Comparison of ENCODE assay signal across 1 cellular context in the genomic region with DNA sequence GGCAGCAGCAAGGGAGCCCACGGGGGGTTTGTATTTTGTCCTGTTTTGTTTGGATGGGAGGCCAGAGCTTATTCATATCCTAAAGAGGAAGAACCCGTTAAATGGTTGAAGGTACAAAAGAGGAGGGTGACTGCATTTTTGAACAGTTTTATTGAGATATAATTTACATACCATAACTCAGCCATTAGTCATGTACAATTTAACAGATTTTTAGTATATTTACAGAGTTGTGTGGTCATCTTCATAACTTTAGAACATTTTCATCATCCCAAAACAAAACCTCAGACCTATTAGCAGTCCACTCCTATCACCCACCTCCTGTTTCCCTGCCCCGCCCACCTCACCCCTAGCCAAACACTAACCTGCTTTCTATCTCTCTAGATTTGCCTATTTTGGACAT.
TF ChIP-seq lines count a peak whose summit lies in the region.

No MANE protein-coding gene starts in this region.

TF ChIP-seq in HEK293, 187 proteins besides CTCF, POLR2A, EP300 and RAD21 (continued from another document):
- TF ChIP-seq ZNF2 (tag by site-specific recombination; IDR thresholded peaks at IDR 0.05) (no peak), ZNF510 (tag by site-specific recombination; IDR thresholded peaks at IDR 0.05; ENCODE audit: insufficient replicate concordance) (no peak), ZNF169 (tag by site-specific recombination; IDR thresholded peaks at IDR 0.05) (no peak), ZNF658 (tag by site-specific recombination; IDR thresholded peaks at IDR 0.05) (no peak), PRDM6 (tag by site-specific recombination; IDR thresholded peaks at IDR 0.05) (0 out of 2 replicates have a peak, but pooled peaks have one; percentile 7), ZNF621 (tag by site-specific recombination; IDR thresholded peaks at IDR 0.05) (no peak), SCRT1 (tag by site-specific recombination; IDR thresholded peaks at IDR 0.05; ENCODE audit: borderline replicate concordance) (no peak)
